8 cellular contexts compared by ENCODE assay signal in the genomic region with DNA sequence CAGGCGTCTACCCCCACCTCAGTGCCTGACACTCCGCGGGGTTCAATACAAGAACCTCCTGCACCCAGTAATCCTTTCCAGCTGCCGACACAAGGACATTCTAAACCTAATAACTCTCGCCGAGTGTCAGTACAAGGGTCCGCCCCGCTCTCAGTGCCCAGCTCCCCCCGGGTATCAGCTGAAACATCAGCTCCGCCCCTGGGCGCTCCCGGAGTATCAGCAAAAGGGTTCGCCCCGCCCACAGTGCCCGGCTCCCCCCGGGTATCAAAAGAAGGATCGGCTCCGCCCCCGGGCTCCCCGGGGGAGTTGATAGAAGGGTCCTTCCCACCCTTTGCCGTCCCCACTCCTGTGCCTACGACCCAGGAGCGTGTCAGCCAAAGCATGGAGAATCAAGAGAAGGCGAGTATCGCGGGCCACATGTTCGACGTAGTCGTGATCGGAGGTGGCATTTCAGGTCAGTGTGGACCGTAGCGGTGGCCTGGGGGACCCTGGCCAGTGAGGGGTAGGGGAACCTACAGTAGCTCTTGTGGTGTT. TPM values are rescaled to one million over a fixed set of nuclear protein-coding genes. Genes with fewer than 3 reads are reported as not detected.
DNase-seq lines count a peak whose midpoint lies in the region; ATAC-seq and TF ChIP-seq lines count a peak whose summit lies in the region.

Gene MAOA (plus strand): TSS at position 339 of the 534 bp plus-strand sequence. CDS start 43 bp downstream, at position 382.

- H3K27ac ChIP-seq in HL-60 (replicated peaks): no peak within 1 kb of the TSS
- H3K27ac ChIP-seq in caudate nucleus (ENCODE audit: low read depth, low read length): peak within 1 kb of the TSS; percentile 78
- H3K27ac ChIP-seq in gastrocnemius medialis: peak within 1 kb of the TSS; percentile 76 to 96 (median 88)

- peak; percentile 41 to 86 for TF ChIP-seq POLR2A in gastrocnemius medialis (IDR thresholded peaks at IDR 0.05)

- in situ Hi-C loops in gastrocnemius medialis (cut with MboI; ENCODE audit: low sequenced_read_pairs in 4 of 4): no loop called here

- no peaks in the 10 kb centered on the region for H3K9me3 ChIP-seq in gastrocnemius medialis

- H3K27me3 ChIP-seq in HL-60 (ENCODE audit: insufficient read depth, poor library complexity, severe bottlenecking) (no peaks in the 10 kb centered on the region), gastrocnemius medialis (no peaks in the 10 kb centered on the region)

- no peaks in the 10 kb centered on the region for H3K4me1 ChIP-seq in gastrocnemius medialis

- TF ChIP-seq CTCF in HL-60 (IDR thresholded peaks at IDR 0.05; ENCODE audit: insufficient read depth, low read length): no peak
- no peak for TF ChIP-seq CTCF in gastrocnemius medialis (IDR thresholded peaks at IDR 0.05 in 4 of 5, conservative IDR thresholded peaks at IDR 0.05 in 1 of 5)

- peak within 1 kb of the TSS; percentile 45 for H3K4me3 ChIP-seq in HL-60 (replicated peaks; ENCODE audit: insufficient read depth, low read length)
- H3K4me3 ChIP-seq in gastrocnemius medialis: peak within 1 kb of the TSS; percentile 67 to 77 (median 72)

- DNase-seq in HL-60 (ENCODE audit: low read depth in 1 of 2, low spot score in 1 of 2) (no peak), T-helper 2 cell (peak; percentile 0 to 70 (median 11)), caudate nucleus (lab: John Stamatoyannopoulos, UW) (peak in 56 of 61 donors; percentile 1 to 73 (median 42)), inferior parietal cortex (ENCODE audit: extremely low spot score) (peak; percentile 21), gastrocnemius medialis (peak; percentile 64 to 90), NCI-H146 (lab: John Stamatoyannopoulos, UW) (no peak)
- no peak for DNase-seq in NK-92 treated with Interleukin-12 subunit alpha and Interleukin-12 subunit beta, amount 100 ng/mL, for 24 hours (lab: John Stamatoyannopoulos, UW)
- DNase-seq in effector CD4-positive, alpha-beta T cell: no peak

- intact Hi-C loops in gastrocnemius medialis (cut with DNase I; ENCODE audit: low total_unique reads): loop anchor here (2.0 to 5.0 kb wide), 3 partner anchors 53 to 86 kb away; no protein-coding TSS in a partner anchor

- H3K36me3 ChIP-seq in gastrocnemius medialis: no peaks in the 10 kb centered on the region

- ATAC-seq in gastrocnemius medialis: peak; percentile 46 to 56

RNA-seq across cellular contexts. Expression of gene MAOA, which starts in this region (rescaled TPM):
- total RNA-seq in gastrocnemius medialis: 100 to 1,000 TPM in 2 of 4 donors, 10 to 100 TPM in 2; 25.2 to 244 (median 109) TPM

Comparison
In these comparisons a context has a peak if more than half of its experiments do, and no peak if none do; other contexts are left out.
1. DNase-seq: peak in T-helper 2 cell (5 of 5), caudate nucleus (56 of 61), inferior parietal cortex (single experiment) and gastrocnemius medialis (2 of 2); none in HL-60 (0 of 2), NK-92 treated with Interleukin-12 subunit alpha and Interleukin-12 subunit beta, amount 100 ng/mL, for 24 hours (single experiment), effector CD4-positive, alpha-beta T cell (single experiment) and NCI-H146 (single experiment).